In genomic region chr2:109232306-109232705, GRCh38 we compare ENCODE assay signal across 22 cellular contexts.
A peak's percentile ranks its signal among the peaks of the same experiment; 100 is the strongest.
DNase-seq lines count a peak whose midpoint lies in the region; ATAC-seq, FAIRE-seq and TF ChIP-seq lines count a peak whose summit lies in the region.
"Had no signal": no experiment of that assay in that cellular context is flagged by ENCODE, and none has a peak within 500 bp of the region (broad histone marks: within the 10 kb centered on the region; RNA-seq: fewer than 3 reads in every experiment).

No MANE protein-coding gene starts in this region.

- no peak for ATAC-seq in Right ventricle myocardium superior (ENCODE audit: poor library complexity)
- peak; percentile 34 for ATAC-seq in HG02798 (IDR thresholded peaks at IDR 0.05; ENCODE audit: poor library complexity, unreplicated experiment)
- peak; percentile 81 for ATAC-seq in GM12878
- ATAC-seq in GM19467 (IDR thresholded peaks at IDR 0.05; ENCODE audit: unreplicated experiment), result no peak
- ATAC-seq in omental fat pad (ENCODE audit: low FRiP score), result no peak

- TF ChIP-seq POLR2A in GM12878 (IDR thresholded peaks at IDR 0.05; ENCODE audit: low read depth, low read length), result no peak

- H3K9me3 ChIP-seq in right atrium auricular region (no peaks in the 10 kb centered on the region), GM12878 (replicated peaks; ENCODE audit: control insufficient read depth, insufficient read depth, low read length) (no peaks in the 10 kb centered on the region; the same call in 1 of the 3 replicates)
- H3K9me3 ChIP-seq: SJSA1 had no signal

- no TSS peak for BruUV-seq in GM12878 (replicated peaks; lab: Mats Ljungman, UMichigan)

- POLR2A ChIA-PET in GM12878 (lab: Charles Lee), result interaction anchor here (1.0 kb wide), 1 partner anchor 22 kb away, joined by 3 read pairs; no protein-coding TSS in a partner anchor

- WGBS in GM12878 (ENCODE audit: insufficient coverage, insufficient replicate concordance, low lambda C conversion rate, missing lambda C conversion rate), result 24% methylated on average over 3 of the region's 3 CpGs

- H3K27ac ChIP-seq in right atrium auricular region (no peak overlapping the region), GM12878 (ENCODE audit: control insufficient read depth, insufficient read depth) (peak overlapping the region; percentile 20; the same call in 1 of the 2 replicates)
- H3K27ac ChIP-seq: SJSA1 had no signal

- SMC1A ChIA-PET in GM12878 (lab: Charles Lee; ENCODE audit: uncharacterized antibody, unreplicated experiment), result interaction anchor here (0.7 to 2.6 kb wide), 6 partner anchors 9 to 25 kb away, joined by 3 to 17 read pairs (median 4); no protein-coding TSS in a partner anchor

- no peak overlapping the region for H3K4me3 ChIP-seq in right atrium auricular region
- H3K4me3 ChIP-seq in GM12878, result no peak overlapping the region
- H3K4me3 ChIP-seq: SJSA1 had no signal

- H2AFZ ChIP-seq in GM12878 (ENCODE audit: control insufficient read depth, low read depth, low read length), result no peak overlapping the region

- H3K27me3 ChIP-seq in right atrium auricular region (no peaks in the 10 kb centered on the region), GM12878 (replicated peaks in 1 of 2; ENCODE audit: control insufficient read depth in 2 of 2, insufficient read depth in 2 of 2, low read length in 1 of 2) (no peaks in the 10 kb centered on the region)
- H3K27me3 ChIP-seq: SJSA1 had no signal

- no peak for TF ChIP-seq EP300 in GM12878 (IDR thresholded peaks at IDR 0.05; ENCODE audit: borderline replicate concordance in 1 of 2, control insufficient read depth in 1 of 2, low read depth in 2 of 2, low read length in 2 of 2)

- H3K36me3 ChIP-seq in right atrium auricular region (no peaks in the 10 kb centered on the region), GM12878 (ENCODE audit: control insufficient read depth in 2 of 2, insufficient read depth in 2 of 2, low read length in 1 of 2) (no peaks in the 10 kb centered on the region)
- H3K36me3 ChIP-seq: SJSA1 had no signal

- RAD21 ChIA-PET in GM12878 (lab: Charles Lee; ENCODE audit: unreplicated experiment), result interaction anchor here (0.7 to 3.6 kb wide), 7 partner anchors 13 to 101 kb away, joined by 3 to 15 read pairs (median 4); no protein-coding TSS in a partner anchor

- TF ChIP-seq CTCF in right atrium auricular region (IDR thresholded peaks at IDR 0.05) (no peak), GM12878 (IDR thresholded peaks at IDR 0.05 in 2 of 3, conservative IDR thresholded peaks at IDR 0.05 in 1 of 3; ENCODE audit: control insufficient read depth in 2 of 3, extremely low read depth in 1 of 3, insufficient read depth in 1 of 3, low read depth in 3 of 3, low read length in 3 of 3) (no peak), omental fat pad (IDR thresholded peaks at IDR 0.05) (no peak)

- in situ Hi-C loops in GM12878 (cut with MboI), result no loop called here

- FAIRE-seq in GM12878 (lab: Jason Lieb, UNC), result no peak
- FAIRE-seq: A204.1, D721Med, H54, RCC 7860 had no signal

- H4K20me1 ChIP-seq in GM12878 (ENCODE audit: control insufficient read depth, insufficient read depth), result no peaks in the 10 kb centered on the region

- H3K4me1 ChIP-seq in right atrium auricular region (peaks cover 0 to 28% of the 10 kb centered on the region in 2 donors), GM12878 (ENCODE audit: control insufficient read depth, insufficient read depth, low read length) (peaks cover 9% of the 10 kb centered on the region)

- DNase-seq in right atrium auricular region (ENCODE audit: low spot score), result peak; percentile 5
- DNase-seq in Right ventricle myocardium superior, result no peak
- no peak for DNase-seq in GM12878 (ENCODE audit: low read depth, low spot score)
- no peak for DNase-seq in middle frontal gyrus (ENCODE audit: extremely low spot score, low spot score)
- no peak for DNase-seq in HuH-7.5 (ENCODE audit: low spot score)
- DNase-seq in omental fat pad (ENCODE audit: low spot score), result no peak
- DNase-seq: DMS53, EL, GF-D8, Karpas-422, NCI-H1694, NCI-H2081 treated with DMSO at 0.1 percent for 48 hours, NCI-H2171 treated with DMSO at 0.1 percent for 48 hours, NCI-H524 treated with DMSO at 0.1 percent for 48 hours, NCI-H82 had no signal

- CTCF ChIA-PET in GM12878 (lab: Yijun Ruan, JAX), result interaction anchor here (0.9 to 1.1 kb wide), 2 partner anchors 15 to 16 kb away, joined by 3 to 5 read pairs; no protein-coding TSS in a partner anchor

- H3K79me2 ChIP-seq in GM12878 (ENCODE audit: control insufficient read depth, insufficient read depth, low read length), result peaks cover 2% of the 10 kb centered on the region; the same call in 1 of the 2 replicates

- no peak for TF ChIP-seq RAD21 in GM12878 (IDR thresholded peaks at IDR 0.05; ENCODE audit: insufficient read depth, low read depth, low read length)

- intact Hi-C loops in Right ventricle myocardium superior (cut with DNase I) (no loop called here), GM12878 (cut with micrococcal nuclease; ENCODE audit: unreplicated experiment) (no loop called here)

- H3K4me2 ChIP-seq in GM12878 (ENCODE audit: control insufficient read depth, insufficient read depth), result no peak overlapping the region

- H3K9ac ChIP-seq in GM12878 (ENCODE audit: control insufficient read depth, insufficient read depth, low read length), result no peak overlapping the region

TF ChIP-seq in GM12878, 131 proteins besides CTCF, POLR2A, EP300 and RAD21 (continues in another document):
- TF ChIP-seq, protein P1, sequence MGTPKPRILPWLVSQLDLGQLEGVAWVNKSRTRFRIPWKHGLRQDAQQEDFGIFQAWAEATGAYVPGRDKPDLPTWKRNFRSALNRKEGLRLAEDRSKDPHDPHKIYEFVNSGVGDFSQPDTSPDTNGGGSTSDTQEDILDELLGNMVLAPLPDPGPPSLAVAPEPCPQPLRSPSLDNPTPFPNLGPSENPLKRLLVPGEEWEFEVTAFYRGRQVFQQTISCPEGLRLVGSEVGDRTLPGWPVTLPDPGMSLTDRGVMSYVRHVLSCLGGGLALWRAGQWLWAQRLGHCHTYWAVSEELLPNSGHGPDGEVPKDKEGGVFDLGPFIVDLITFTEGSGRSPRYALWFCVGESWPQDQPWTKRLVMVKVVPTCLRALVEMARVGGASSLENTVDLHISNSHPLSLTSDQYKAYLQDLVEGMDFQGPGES (IDR thresholded peaks at IDR 0.05), result no peak
- no peak for TF ChIP-seq RUNX3 (IDR thresholded peaks at IDR 0.05; ENCODE audit: low read length)
- TF ChIP-seq, protein P2, sequence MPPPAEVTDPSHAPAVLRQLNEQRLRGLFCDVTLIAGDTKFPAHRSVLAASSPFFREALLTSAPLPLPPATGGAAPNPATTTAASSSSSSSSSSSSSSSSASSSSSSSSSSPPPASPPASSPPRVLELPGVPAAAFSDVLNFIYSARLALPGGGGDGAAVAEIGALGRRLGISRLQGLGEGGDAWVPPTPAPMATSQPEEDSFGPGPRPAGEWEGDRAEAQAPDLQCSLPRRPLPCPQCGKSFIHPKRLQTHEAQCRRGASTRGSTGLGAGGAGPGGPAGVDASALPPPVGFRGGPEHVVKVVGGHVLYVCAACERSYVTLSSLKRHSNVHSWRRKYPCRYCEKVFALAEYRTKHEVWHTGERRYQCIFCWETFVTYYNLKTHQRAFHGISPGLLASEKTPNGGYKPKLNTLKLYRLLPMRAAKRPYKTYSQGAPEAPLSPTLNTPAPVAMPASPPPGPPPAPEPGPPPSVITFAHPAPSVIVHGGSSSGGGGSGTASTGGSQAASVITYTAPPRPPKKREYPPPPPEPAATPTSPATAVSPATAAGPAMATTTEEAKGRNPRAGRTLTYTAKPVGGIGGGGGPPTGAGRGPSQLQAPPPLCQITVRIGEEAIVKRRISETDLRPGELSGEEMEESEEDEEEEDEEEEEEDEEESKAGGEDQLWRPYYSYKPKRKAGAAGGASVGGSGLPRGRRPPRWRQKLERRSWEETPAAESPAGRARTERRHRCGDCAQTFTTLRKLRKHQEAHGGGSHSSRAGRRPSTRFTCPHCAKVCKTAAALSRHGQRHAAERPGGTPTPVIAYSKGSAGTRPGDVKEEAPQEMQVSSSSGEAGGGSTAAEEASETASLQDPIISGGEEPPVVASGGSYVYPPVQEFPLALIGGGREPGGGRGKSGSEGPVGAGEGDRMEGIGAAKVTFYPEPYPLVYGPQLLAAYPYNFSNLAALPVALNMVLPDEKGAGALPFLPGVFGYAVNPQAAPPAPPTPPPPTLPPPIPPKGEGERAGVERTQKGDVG (CRISPR knock-in tag; IDR thresholded peaks at IDR 0.05), result no peak
- TF ChIP-seq NRF1 (conservative IDR thresholded peaks at IDR 0.05; ENCODE audit: low read depth, low read length), result no peak
- TF ChIP-seq BCLAF1 (IDR thresholded peaks at IDR 0.05), result no peak
- TF ChIP-seq TCF3 (IDR thresholded peaks at IDR 0.05; ENCODE audit: borderline replicate concordance, insufficient read depth, low read depth, low read length), result no peak
- no peak for TF ChIP-seq CREB1 (IDR thresholded peaks at IDR 0.05; ENCODE audit: low read depth)
- TF ChIP-seq SREBF1 (IDR thresholded peaks at IDR 0.05; ENCODE audit: low read length), result no peak
- no peak for TF ChIP-seq TCF7 (IDR thresholded peaks at IDR 0.05; ENCODE audit: borderline replicate concordance)
- no peak for TF ChIP-seq DPF2 (IDR thresholded peaks at IDR 0.05)
- TF ChIP-seq SMAD1 (IDR thresholded peaks at IDR 0.05; ENCODE audit: low read depth, partially characterized antibody), result no peak
- no peak for TF ChIP-seq KLF5 (IDR thresholded peaks at IDR 0.05; ENCODE audit: partially characterized antibody)
- no peak for TF ChIP-seq EED (IDR thresholded peaks at IDR 0.05; ENCODE audit: low read depth)

Comparison
In these comparisons a context has a peak if more than half of its experiments do, and no peak if none do; other contexts are left out.
1. ATAC-seq: peak in HG02798 (single experiment) and GM12878 (single experiment); none in Right ventricle myocardium superior (single experiment), GM19467 (single experiment) and omental fat pad (single experiment).